Comparison of ENCODE assay signal across 1 cellular context in the genomic region with DNA sequence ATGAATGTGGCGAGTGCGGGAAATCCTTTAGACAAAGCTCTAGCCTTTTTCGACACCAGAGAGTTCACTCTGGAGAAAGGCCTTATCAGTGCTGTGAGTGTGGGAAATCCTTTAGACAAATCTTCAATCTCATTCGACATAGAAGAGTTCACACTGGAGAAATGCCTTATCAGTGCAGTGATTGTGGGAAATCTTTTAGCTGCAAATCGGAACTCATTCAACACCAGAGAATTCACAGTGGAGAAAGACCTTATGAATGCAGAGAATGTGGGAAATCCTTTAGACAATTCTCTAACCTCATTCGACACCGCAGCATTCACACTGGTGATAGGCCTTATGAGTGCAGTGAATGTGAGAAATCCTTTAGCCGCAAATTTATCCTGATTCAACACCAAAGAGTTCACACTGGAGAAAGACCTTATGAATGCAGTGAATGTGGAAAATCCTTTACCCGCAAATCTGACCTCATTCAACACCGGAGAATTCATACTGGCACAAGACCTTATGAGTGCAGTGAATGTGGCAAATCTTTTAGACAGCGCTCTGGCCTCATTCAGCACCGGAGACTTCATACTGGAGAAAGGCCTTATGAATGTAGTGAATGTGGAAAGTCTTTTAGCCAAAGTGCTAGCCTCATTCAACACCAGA.
TF ChIP-seq lines count a peak whose summit lies in the region.

No MANE protein-coding gene starts in this region.

TF ChIP-seq in K562, 482 proteins besides CTCF, POLR2A, EP300 and RAD21:
- TF ChIP-seq, protein P1, sequence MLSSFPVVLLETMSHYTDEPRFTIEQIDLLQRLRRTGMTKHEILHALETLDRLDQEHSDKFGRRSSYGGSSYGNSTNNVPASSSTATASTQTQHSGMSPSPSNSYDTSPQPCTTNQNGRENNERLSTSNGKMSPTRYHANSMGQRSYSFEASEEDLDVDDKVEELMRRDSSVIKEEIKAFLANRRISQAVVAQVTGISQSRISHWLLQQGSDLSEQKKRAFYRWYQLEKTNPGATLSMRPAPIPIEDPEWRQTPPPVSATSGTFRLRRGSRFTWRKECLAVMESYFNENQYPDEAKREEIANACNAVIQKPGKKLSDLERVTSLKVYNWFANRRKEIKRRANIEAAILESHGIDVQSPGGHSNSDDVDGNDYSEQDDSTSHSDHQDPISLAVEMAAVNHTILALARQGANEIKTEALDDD (IDR thresholded peaks at IDR 0.05) = no peak
- no peak for TF ChIP-seq MBD2 (IDR thresholded peaks at IDR 0.05; ENCODE audit: borderline replicate concordance, low read depth)
- TF ChIP-seq SMARCC2 (IDR thresholded peaks at IDR 0.05; ENCODE audit: low read depth) = no peak
- TF ChIP-seq U2AF2 (optimal IDR thresholded peaks at IDR 0.05; ENCODE audit: low read depth, low read length) = no peak
- peak; percentile 28; the same call in 1 of the 2 replicates for TF ChIP-seq SOX6 (IDR thresholded peaks at IDR 0.05)
- no peak for TF ChIP-seq EHMT2 (IDR thresholded peaks at IDR 0.05)
- TF ChIP-seq, protein P2, sequence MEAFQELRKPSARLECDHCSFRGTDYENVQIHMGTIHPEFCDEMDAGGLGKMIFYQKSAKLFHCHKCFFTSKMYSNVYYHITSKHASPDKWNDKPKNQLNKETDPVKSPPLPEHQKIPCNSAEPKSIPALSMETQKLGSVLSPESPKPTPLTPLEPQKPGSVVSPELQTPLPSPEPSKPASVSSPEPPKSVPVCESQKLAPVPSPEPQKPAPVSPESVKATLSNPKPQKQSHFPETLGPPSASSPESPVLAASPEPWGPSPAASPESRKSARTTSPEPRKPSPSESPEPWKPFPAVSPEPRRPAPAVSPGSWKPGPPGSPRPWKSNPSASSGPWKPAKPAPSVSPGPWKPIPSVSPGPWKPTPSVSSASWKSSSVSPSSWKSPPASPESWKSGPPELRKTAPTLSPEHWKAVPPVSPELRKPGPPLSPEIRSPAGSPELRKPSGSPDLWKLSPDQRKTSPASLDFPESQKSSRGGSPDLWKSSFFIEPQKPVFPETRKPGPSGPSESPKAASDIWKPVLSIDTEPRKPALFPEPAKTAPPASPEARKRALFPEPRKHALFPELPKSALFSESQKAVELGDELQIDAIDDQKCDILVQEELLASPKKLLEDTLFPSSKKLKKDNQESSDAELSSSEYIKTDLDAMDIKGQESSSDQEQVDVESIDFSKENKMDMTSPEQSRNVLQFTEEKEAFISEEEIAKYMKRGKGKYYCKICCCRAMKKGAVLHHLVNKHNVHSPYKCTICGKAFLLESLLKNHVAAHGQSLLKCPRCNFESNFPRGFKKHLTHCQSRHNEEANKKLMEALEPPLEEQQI (IDR thresholded peaks at IDR 0.05) = no peak
- no peak for TF ChIP-seq POLR2AphosphoS5 (IDR thresholded peaks at IDR 0.05; ENCODE audit: control insufficient read depth, insufficient read depth, low read depth, low read length)
- TF ChIP-seq SUPT5H (IDR thresholded peaks at IDR 0.05) = no peak
- no peak for TF ChIP-seq CHCHD3 (CRISPR knock-in tag; IDR thresholded peaks at IDR 0.05)
- TF ChIP-seq NFE2L1 (tag; IDR thresholded peaks at IDR 0.05; ENCODE audit: borderline replicate concordance, low read depth) = no peak
- no peak for TF ChIP-seq ELF1 (tag; IDR thresholded peaks at IDR 0.05)
- TF ChIP-seq ELF4 (CRISPR knock-in tag; IDR thresholded peaks at IDR 0.05) = no peak
- TF ChIP-seq PHB2 (IDR thresholded peaks at IDR 0.05; ENCODE audit: low read depth) = no peak
- no peak for TF ChIP-seq NR3C1 (CRISPR knock-in tag; IDR thresholded peaks at IDR 0.05)
- no peak for TF ChIP-seq ZNF551 (CRISPR knock-in tag; IDR thresholded peaks at IDR 0.05)
- no peak for TF ChIP-seq CXXC5 (CRISPR knock-in tag; IDR thresholded peaks at IDR 0.05)
- TF ChIP-seq, protein P3, sequence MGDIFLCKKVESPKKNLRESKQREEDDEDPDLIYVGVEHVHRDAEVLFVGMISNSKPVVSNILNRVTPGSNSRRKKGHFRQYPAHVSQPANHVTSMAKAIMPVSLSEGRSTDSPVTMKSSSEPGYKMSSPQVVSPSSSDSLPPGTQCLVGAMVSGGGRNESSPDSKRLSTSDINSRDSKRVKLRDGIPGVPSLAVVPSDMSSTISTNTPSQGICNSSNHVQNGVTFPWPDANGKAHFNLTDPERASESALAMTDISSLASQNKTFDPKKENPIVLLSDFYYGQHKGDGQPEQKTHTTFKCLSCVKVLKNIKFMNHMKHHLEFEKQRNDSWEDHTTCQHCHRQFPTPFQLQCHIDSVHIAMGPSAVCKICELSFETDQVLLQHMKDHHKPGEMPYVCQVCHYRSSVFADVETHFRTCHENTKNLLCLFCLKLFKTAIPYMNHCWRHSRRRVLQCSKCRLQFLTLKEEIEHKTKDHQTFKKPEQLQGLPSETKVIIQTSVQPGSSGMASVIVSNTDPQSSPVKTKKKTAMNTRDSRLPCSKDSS (IDR thresholded peaks at IDR 0.05; ENCODE audit: low read depth, partially characterized antibody) = peak; percentile 85
- TF ChIP-seq, protein P4, sequence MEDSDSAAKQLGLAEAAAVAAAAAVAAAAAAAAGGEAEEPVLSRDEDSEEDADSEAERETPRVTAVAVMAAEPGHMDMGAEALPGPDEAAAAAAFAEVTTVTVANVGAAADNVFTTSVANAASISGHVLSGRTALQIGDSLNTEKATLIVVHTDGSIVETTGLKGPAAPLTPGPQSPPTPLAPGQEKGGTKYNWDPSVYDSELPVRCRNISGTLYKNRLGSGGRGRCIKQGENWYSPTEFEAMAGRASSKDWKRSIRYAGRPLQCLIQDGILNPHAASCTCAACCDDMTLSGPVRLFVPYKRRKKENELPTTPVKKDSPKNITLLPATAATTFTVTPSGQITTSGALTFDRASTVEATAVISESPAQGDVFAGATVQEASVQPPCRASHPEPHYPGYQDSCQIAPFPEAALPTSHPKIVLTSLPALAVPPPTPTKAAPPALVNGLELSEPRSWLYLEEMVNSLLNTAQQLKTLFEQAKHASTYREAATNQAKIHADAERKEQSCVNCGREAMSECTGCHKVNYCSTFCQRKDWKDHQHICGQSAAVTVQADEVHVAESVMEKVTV (CRISPR knock-in tag; IDR thresholded peaks at IDR 0.05) = no peak
- peak; percentile 71; the same call in 1 of the 2 replicates for TF ChIP-seq TRIM28 (IDR thresholded peaks at IDR 0.05)
- no peak for TF ChIP-seq TSC22D4 (tag; IDR thresholded peaks at IDR 0.05)
- TF ChIP-seq ILK (tag; IDR thresholded peaks at IDR 0.05; ENCODE audit: borderline replicate concordance, low read depth) = no peak
- TF ChIP-seq ZNF75A (CRISPR knock-in tag; IDR thresholded peaks at IDR 0.05) = peak; percentile 98
- TF ChIP-seq XRCC3 (IDR thresholded peaks at IDR 0.05) = 0 out of 2 replicates have a peak, but pooled peaks have one; percentile 22
- TF ChIP-seq, protein P5, sequence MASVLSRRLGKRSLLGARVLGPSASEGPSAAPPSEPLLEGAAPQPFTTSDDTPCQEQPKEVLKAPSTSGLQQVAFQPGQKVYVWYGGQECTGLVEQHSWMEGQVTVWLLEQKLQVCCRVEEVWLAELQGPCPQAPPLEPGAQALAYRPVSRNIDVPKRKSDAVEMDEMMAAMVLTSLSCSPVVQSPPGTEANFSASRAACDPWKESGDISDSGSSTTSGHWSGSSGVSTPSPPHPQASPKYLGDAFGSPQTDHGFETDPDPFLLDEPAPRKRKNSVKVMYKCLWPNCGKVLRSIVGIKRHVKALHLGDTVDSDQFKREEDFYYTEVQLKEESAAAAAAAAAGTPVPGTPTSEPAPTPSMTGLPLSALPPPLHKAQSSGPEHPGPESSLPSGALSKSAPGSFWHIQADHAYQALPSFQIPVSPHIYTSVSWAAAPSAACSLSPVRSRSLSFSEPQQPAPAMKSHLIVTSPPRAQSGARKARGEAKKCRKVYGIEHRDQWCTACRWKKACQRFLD (CRISPR knock-in tag; IDR thresholded peaks at IDR 0.05) = no peak
